ENCODE assay signal across 10 cellular contexts in the genomic region with DNA sequence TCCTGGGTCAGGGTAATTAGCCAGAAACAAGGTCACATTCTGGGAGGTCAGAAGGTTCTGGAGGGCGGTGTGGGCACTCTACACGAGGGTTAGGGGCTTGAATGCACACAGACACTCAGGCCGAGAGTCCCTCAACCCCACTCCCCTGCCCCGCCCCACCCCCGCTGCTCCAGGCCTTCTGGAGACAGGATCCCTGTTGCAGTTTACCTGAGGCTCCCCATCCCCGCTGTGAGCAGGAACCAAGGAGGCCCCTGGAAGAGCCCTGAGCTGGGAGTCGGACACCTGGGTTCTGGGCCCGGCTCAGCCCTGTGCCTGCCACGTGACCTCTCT. TPM values are rescaled to one million over a fixed set of nuclear protein-coding genes. Genes with fewer than 3 reads are reported as not detected.
A peak's percentile ranks its signal among the peaks of the same experiment; 100 is the strongest.
DNase-seq lines count a peak whose midpoint lies in the region; ATAC-seq and TF ChIP-seq lines count a peak whose summit lies in the region.
"Had no signal": no experiment of that assay in that cellular context is flagged by ENCODE, and none has a peak within 500 bp of the region (broad histone marks: within the 10 kb centered on the region; RNA-seq: fewer than 3 reads in every experiment).

No MANE protein-coding gene starts in this region.

- CTCF ChIA-PET in WTC11 (lab: Charles Lee): no interaction called here

- 72 to 92% (median 88%) methylated on average over 3 to 9 of the region's 9 CpGs for WGBS in stomach, 5 donors

- H3K27ac ChIP-seq in iPS-20b (ENCODE audit: low read length): no peak overlapping the region
- peak overlapping the region in 4 of 5 donors; percentile 100 for H3K27ac ChIP-seq in stomach

- peaks cover 10% of the 10 kb centered on the region for H3K4me1 ChIP-seq in iPS-20b (ENCODE audit: insufficient read depth, low read length)
- H3K4me1 ChIP-seq in stomach: peaks cover 41 to 68% (median 58%) of the 10 kb centered on the region in 4 donors

- H3K27me3 Mint-ChIP-seq in HFFc6 (ENCODE audit: insufficient read depth): peaks cover 4% of the 10 kb centered on the region
- peaks cover 1% of the 10 kb centered on the region for H3K27me3 Mint-ChIP-seq in activated naive CD8-positive, alpha-beta T cell treated with anti-CD3 and anti-CD28 coated beads for 36 hours
- H3K27me3 Mint-ChIP-seq in WTC11 (ENCODE audit: low read depth): peaks cover 31% of the 10 kb centered on the region

- DNase-seq in HFFc6: no peak
- no peak for DNase-seq in activated naive CD8-positive, alpha-beta T cell treated with anti-CD3 and anti-CD28 coated beads for 36 hours
- DNase-seq in stomach: no peak
- no peak for DNase-seq in WTC11 (ENCODE audit: low spot score)
- no peak for DNase-seq in activated gamma-delta T cell treated with Interleukin-2 at 50 U/mL for 16 hours
- DNase-seq: central memory CD4-positive, alpha-beta T cell; NCI-H510A had no signal

- H3K9me3 Mint-ChIP-seq in HFFc6 (peaks cover 3% of the 10 kb centered on the region; the same call in 1 of the 2 replicates), WTC11 (no peaks in the 10 kb centered on the region)
- H3K9me3 Mint-ChIP-seq in activated naive CD8-positive, alpha-beta T cell treated with anti-CD3 and anti-CD28 coated beads for 36 hours: no peaks in the 10 kb centered on the region

- TF ChIP-seq POLR2A in stomach (IDR thresholded peaks at IDR 0.05): no peak

- TF ChIP-seq CTCF in HFFc6 (IDR thresholded peaks at IDR 0.05) (no peak), stomach (IDR thresholded peaks at IDR 0.05) (no peak), WTC11 (IDR thresholded peaks at IDR 0.05) (no peak)

- peak overlapping the region; percentile 83; the same call in 1 of the 2 replicates for H3K4me3 ChIP-seq in iPS-20b (ENCODE audit: low read length)
- peak overlapping the region; percentile 79 to 97 (median 89) for H3K4me3 ChIP-seq in stomach
- H3K4me3 ChIP-seq: HAP-1 had no signal

- TF ChIP-seq EP300 in stomach (IDR thresholded peaks at IDR 0.05): no peak

- H3K9me3 ChIP-seq in iPS-20b (ENCODE audit: insufficient read depth, low read depth, low read length) (no peaks in the 10 kb centered on the region), stomach (no peaks in the 10 kb centered on the region)
- H3K9me3 ChIP-seq: HAP-1 had no signal

- POLR2A ChIA-PET in WTC11 (lab: Charles Lee): interaction anchor here (2.7 kb wide), 1 partner anchor 10 kb away, joined by 20 read pairs; no protein-coding TSS in a partner anchor

- intact Hi-C loops in stomach (cut with DNase I; ENCODE audit: low total_unique reads): no loop called here

- H3K27ac Mint-ChIP-seq in HFFc6: peak overlapping the region; percentile 68; the same call in 1 of the 2 replicates
- peak overlapping the region; percentile 58 for H3K27ac Mint-ChIP-seq in activated naive CD8-positive, alpha-beta T cell treated with anti-CD3 and anti-CD28 coated beads for 36 hours
- no peak overlapping the region for H3K27ac Mint-ChIP-seq in WTC11

- no peak for ATAC-seq in WTC11
- no peak for ATAC-seq in activated CD4-positive, CD25-positive, alpha-beta regulatory T cell treated with anti-CD3 and anti-CD28 coated beads, Interleukin-2, amount 50 U/mL, for 24 hours

- H3K36me3 ChIP-seq in iPS-20b (ENCODE audit: insufficient read depth, low read depth, low read length): peaks cover 3% of the 10 kb centered on the region
- H3K36me3 ChIP-seq in stomach: peaks cover 0 to 4% (median under 1%) of the 10 kb centered on the region in 4 donors

- H3K4me1 Mint-ChIP-seq in HFFc6 (ENCODE audit: low read depth) (peaks cover 17% of the 10 kb centered on the region), WTC11 (peaks cover 27% of the 10 kb centered on the region)
- H3K4me1 Mint-ChIP-seq in activated naive CD8-positive, alpha-beta T cell treated with anti-CD3 and anti-CD28 coated beads for 36 hours: peaks cover 14% of the 10 kb centered on the region

- no peak overlapping the region; the same call in 1 of the 2 replicates for H3K9ac ChIP-seq in iPS-20b (ENCODE audit: low read depth, low read length)

- H3K4me3 Mint-ChIP-seq in HFFc6 (peak overlapping the region; percentile 92), WTC11 (no peak overlapping the region)
- no peak overlapping the region for H3K4me3 Mint-ChIP-seq in activated naive CD8-positive, alpha-beta T cell treated with anti-CD3 and anti-CD28 coated beads for 36 hours

- peaks cover 10% of the 10 kb centered on the region for H3K36me3 Mint-ChIP-seq in HFFc6 (ENCODE audit: low read depth)
- H3K36me3 Mint-ChIP-seq in activated naive CD8-positive, alpha-beta T cell treated with anti-CD3 and anti-CD28 coated beads for 36 hours: peaks cover 3% of the 10 kb centered on the region
- H3K36me3 Mint-ChIP-seq in WTC11: peaks cover 2% of the 10 kb centered on the region

- H3K27me3 ChIP-seq in iPS-20b (ENCODE audit: insufficient read depth, low read length) (peaks cover 59% of the 10 kb centered on the region), stomach (no peaks in the 10 kb centered on the region)

TF ChIP-seq in WTC11, 78 proteins besides CTCF, POLR2A, EP300 and RAD21 (continues in another document):
- TF ChIP-seq, protein P1, sequence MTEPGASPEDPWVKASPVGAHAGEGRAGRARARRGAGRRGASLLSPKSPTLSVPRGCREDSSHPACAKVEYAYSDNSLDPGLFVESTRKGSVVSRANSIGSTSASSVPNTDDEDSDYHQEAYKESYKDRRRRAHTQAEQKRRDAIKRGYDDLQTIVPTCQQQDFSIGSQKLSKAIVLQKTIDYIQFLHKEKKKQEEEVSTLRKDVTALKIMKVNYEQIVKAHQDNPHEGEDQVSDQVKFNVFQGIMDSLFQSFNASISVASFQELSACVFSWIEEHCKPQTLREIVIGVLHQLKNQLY (CRISPR knock-in tag; IDR thresholded peaks at IDR 0.05): no peak
- TF ChIP-seq, protein P2, sequence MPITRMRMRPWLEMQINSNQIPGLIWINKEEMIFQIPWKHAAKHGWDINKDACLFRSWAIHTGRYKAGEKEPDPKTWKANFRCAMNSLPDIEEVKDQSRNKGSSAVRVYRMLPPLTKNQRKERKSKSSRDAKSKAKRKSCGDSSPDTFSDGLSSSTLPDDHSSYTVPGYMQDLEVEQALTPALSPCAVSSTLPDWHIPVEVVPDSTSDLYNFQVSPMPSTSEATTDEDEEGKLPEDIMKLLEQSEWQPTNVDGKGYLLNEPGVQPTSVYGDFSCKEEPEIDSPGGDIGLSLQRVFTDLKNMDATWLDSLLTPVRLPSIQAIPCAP (CRISPR knock-in tag; IDR thresholded peaks at IDR 0.05): no peak
- no peak for TF ChIP-seq ZNF138 (CRISPR knock-in tag; conservative IDR thresholded peaks at IDR 0.05)
- TF ChIP-seq ZNF263 (CRISPR knock-in tag; IDR thresholded peaks at IDR 0.05; ENCODE audit: low read depth): no peak
- TF ChIP-seq, protein P3, sequence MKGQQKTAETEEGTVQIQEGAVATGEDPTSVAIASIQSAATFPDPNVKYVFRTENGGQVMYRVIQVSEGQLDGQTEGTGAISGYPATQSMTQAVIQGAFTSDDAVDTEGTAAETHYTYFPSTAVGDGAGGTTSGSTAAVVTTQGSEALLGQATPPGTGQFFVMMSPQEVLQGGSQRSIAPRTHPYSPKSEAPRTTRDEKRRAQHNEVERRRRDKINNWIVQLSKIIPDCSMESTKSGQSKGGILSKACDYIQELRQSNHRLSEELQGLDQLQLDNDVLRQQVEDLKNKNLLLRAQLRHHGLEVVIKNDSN (CRISPR knock-in tag; IDR thresholded peaks at IDR 0.05): no peak
- TF ChIP-seq SMAD4 (CRISPR knock-in tag; IDR thresholded peaks at IDR 0.05): no peak

RNA-seq across cellular contexts. Expression of a gene that starts 4.4 kb away (rescaled TPM):
- total RNA-seq in HFFc6 (2021; fragmentation: NEBNext Ultra II Directional; extraction: Animal tissue kit (Norgen Biotek cat#: 25700)): over 10,000 TPM in 3 of 6 experiments, 1,000 to 10,000 TPM in 3; 7,891 to 11,135 (median 9,908) TPM
- total RNA-seq in activated naive CD8-positive, alpha-beta T cell treated with anti-CD3 and anti-CD28 coated beads for 36 hours: 1,000 to 10,000 TPM; 4,989 to 4,998 TPM
- total RNA-seq in stomach: 1,000 to 10,000 TPM in 4 of 5 donors, 100 to 1,000 TPM in 1; 978 to 2,952 (median 1,777) TPM
- 1,000 to 10,000 TPM; 1,866 to 2,457 (median 2,070) TPM for polyA plus RNA-seq in stomach
- total RNA-seq in WTC11 (2021): 3,338 to 3,455 TPM (median 3,348 TPM) in 3 replicates

RNA-seq across cellular contexts. Expression of a gene that starts 11.2 kb away (rescaled TPM):
- total RNA-seq in HFFc6 (2021; fragmentation: NEBNext Ultra II Directional; extraction: Animal tissue kit (Norgen Biotek cat#: 25700)): 1 to 10 TPM in 3 of 6 experiments, under 1 TPM in 3; 0.71 to 1.4 (median 0.99) TPM
- total RNA-seq in activated naive CD8-positive, alpha-beta T cell treated with anti-CD3 and anti-CD28 coated beads for 36 hours: under 1 TPM; 0.29 to 0.36 TPM
- 10 to 100 TPM in 1 of 5 donors, 1 to 10 TPM in 3, not detected in 1; 2.8 to 21.7 (median 6.2) TPM for total RNA-seq in stomach
- 1 to 10 TPM in 2 of 3 donors, under 1 TPM in 1; 0.90 to 2.7 (median 2.1) TPM for polyA plus RNA-seq in stomach
- total RNA-seq in WTC11 (2021): 0.31 to 0.89 TPM (median 0.46 TPM) in 3 replicates

RNA-seq across cellular contexts. Expression of a gene that starts 35.2 kb away (rescaled TPM):
- 10 to 100 TPM; 21.9 to 27.7 (median 23.9) TPM for total RNA-seq in HFFc6 (2021; fragmentation: NEBNext Ultra II Directional; extraction: Animal tissue kit (Norgen Biotek cat#: 25700))
- total RNA-seq in activated naive CD8-positive, alpha-beta T cell treated with anti-CD3 and anti-CD28 coated beads for 36 hours: 10 to 100 TPM; 48.1 to 51.1 TPM
- total RNA-seq in stomach: 100 to 1,000 TPM in 1 of 5 donors, 10 to 100 TPM in 4; 11.9 to 130 (median 51.8) TPM
- 10 to 100 TPM; 12.2 to 17.1 (median 17.0) TPM for polyA plus RNA-seq in stomach
- 44.7 to 54.7 TPM (median 47.8 TPM) in 3 replicates for total RNA-seq in WTC11 (2021)
